Comparison of ENCODE assay signal across 3 cellular contexts in genomic region chrX:37991303-37991702, GRCh38. TPM values are rescaled to one million over a fixed set of nuclear protein-coding genes. Genes with fewer than 3 reads are reported as not detected.
"Had no signal": no experiment of that assay in that cellular context is flagged by ENCODE, and none has a peak within 500 bp of the region (broad histone marks: within the 10 kb centered on the region; RNA-seq: fewer than 3 reads in every experiment).

No MANE protein-coding gene starts in this region.

RNA-seq across cellular contexts. Expression of gene SYTL5, which starts 15.1 kb away (rescaled TPM):
- total RNA-seq: HepG2, MCF 10A, OCI-LY7 had no signal
